In genomic region chr1:17857109-17857499, GRCh38 we compare ENCODE assay signal across 8 cellular contexts.
"Had no signal": no experiment of that assay in that cellular context is flagged by ENCODE, and none has a peak within 500 bp of the region (broad histone marks: within the 10 kb centered on the region; RNA-seq: fewer than 3 reads in every experiment).

No MANE protein-coding gene starts in this region.

- DNase-seq: GDM1, GF-D8 had no signal

- ATAC-seq: GM12878 had no signal

- H3K4me3 ChIP-seq: GM12878 had no signal

- FAIRE-seq: G401.6, GM12878, GM12891, GM12892, GM18507, GM19239 had no signal
